ENCODE assay signal across 18 cellular contexts in the genomic region with DNA sequence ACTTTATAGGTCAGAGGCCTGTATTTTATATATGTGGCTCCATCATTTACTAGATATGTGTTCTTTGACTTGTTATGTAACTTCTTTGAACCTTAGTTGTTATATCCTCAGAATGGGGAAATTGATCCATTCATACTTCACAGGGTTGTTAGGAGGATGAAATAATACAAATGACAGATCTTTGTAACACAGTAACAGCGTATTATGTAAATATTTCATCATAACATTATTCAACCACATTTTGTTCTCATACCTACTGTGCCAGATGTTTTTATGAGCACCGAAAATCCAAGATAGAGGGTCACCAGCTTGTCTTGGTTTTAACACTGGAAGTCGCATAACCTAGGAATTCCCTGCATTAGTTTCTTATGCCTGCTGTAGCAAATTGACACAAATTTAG. TPM values are rescaled to one million over a fixed set of nuclear protein-coding genes. Genes with fewer than 3 reads are reported as not detected.
DNase-seq lines count a peak whose midpoint lies in the region; ATAC-seq, FAIRE-seq and TF ChIP-seq lines count a peak whose summit lies in the region.
"Had no signal": no experiment of that assay in that cellular context is flagged by ENCODE, and none has a peak within 500 bp of the region (broad histone marks: within the 10 kb centered on the region; RNA-seq: fewer than 3 reads in every experiment).

No MANE protein-coding gene starts in this region.

- TF ChIP-seq POLR2A in NB4 (IDR thresholded peaks at IDR 0.05; ENCODE audit: extremely low read depth, insufficient read length) (no peak), prostate gland (IDR thresholded peaks at IDR 0.05) (no peak)

- intact Hi-C loops in pancreas (cut with DNase I) (no loop called here), prostate gland (cut with DNase I) (loop anchor here (10.0 kb wide), 1 partner anchor 939 kb away; a partner anchor contains a TSS)

- H3K9me3 ChIP-seq in pancreas (no peaks in the 10 kb centered on the region), prostate gland (no peaks in the 10 kb centered on the region)
- H3K9me3 ChIP-seq: esophagus muscularis mucosa, heart left ventricle, psoas muscle, transverse colon had no signal

- H3K4me3 ChIP-seq in NB4 (ENCODE audit: low read depth, low read length) = peak overlapping the region; percentile 94
- no peak overlapping the region for H3K4me3 ChIP-seq in bronchial epithelial cell (ENCODE audit: low read depth, low read length)
- H3K4me3 ChIP-seq in pancreas = peak overlapping the region in 3 of 4 donors; percentile 3 to 84 (median 12)
- no peak overlapping the region for H3K4me3 ChIP-seq in prostate gland
- H3K4me3 ChIP-seq: esophagus muscularis mucosa, heart left ventricle, lung, psoas muscle, transverse colon had no signal

- no peaks in the 10 kb centered on the region for H3K36me3 ChIP-seq in bronchial epithelial cell (ENCODE audit: control insufficient read depth, insufficient read depth, low read length)
- no peaks in the 10 kb centered on the region for H3K36me3 ChIP-seq in pancreas
- no peaks in the 10 kb centered on the region for H3K36me3 ChIP-seq in prostate gland
- H3K36me3 ChIP-seq: esophagus muscularis mucosa, heart left ventricle, transverse colon had no signal

- peak; percentile 37 for DNase-seq in SIG-M5 treated with dmso at 0.1 percent for 504 hours (lab: John Stamatoyannopoulos, UW; ENCODE audit: unreplicated experiment)
- no peak for DNase-seq in SIG-M5 (lab: John Stamatoyannopoulos, UW)
- peak; percentile 12 for DNase-seq in NB4 (ENCODE audit: low read depth)
- DNase-seq in bronchial epithelial cell (ENCODE audit: low read depth) = peak; percentile 51
- no peak for DNase-seq in pancreas
- DNase-seq in pons (ENCODE audit: low spot score) = no peak
- no peak for DNase-seq in C1 segment of cervical spinal cord (lab: John Stamatoyannopoulos, UW)
- no peak for DNase-seq in prostate gland (ENCODE audit: low spot score)
- DNase-seq: GOT3, heart left ventricle, NCI-H2029, psoas muscle, T1000, transverse colon had no signal

- peaks cover 30 to 52% (median 34%) of the 10 kb centered on the region in 3 donors for H3K4me1 ChIP-seq in pancreas
- H3K4me1 ChIP-seq in prostate gland (replicated peaks) = no peaks in the 10 kb centered on the region

- 24 to 34% methylated on average over 3 of the region's 3 CpGs for WGBS in pancreas, 2 donors
- 64% methylated on average over 3 of the region's 3 CpGs for WGBS in prostate gland

- H3K27me3 ChIP-seq in bronchial epithelial cell (ENCODE audit: control insufficient read depth, insufficient read depth, low read length) = no peaks in the 10 kb centered on the region
- no peaks in the 10 kb centered on the region for H3K27me3 ChIP-seq in pancreas
- no peaks in the 10 kb centered on the region for H3K27me3 ChIP-seq in prostate gland (replicated peaks; ENCODE audit: insufficient read depth)
- H3K27me3 ChIP-seq: esophagus muscularis mucosa, heart left ventricle, transverse colon had no signal

- FAIRE-seq in bronchial epithelial cell (lab: Jason Lieb, UNC) = no peak
- FAIRE-seq in pancreas (lab: Jason Lieb, UNC) = no peak

- H3K27ac ChIP-seq in pancreas (peak overlapping the region in 3 of 4 donors; percentile 19 to 100 (median 100)), prostate gland (no peak overlapping the region)
- H3K27ac ChIP-seq: esophagus muscularis mucosa, heart left ventricle, psoas muscle, SK-N-MC, transverse colon had no signal

- TF ChIP-seq CTCF in NB4 (IDR thresholded peaks at IDR 0.05; ENCODE audit: low read depth, low read length) = no peak
- no peak for TF ChIP-seq CTCF in bronchial epithelial cell (IDR thresholded peaks at IDR 0.05; ENCODE audit: insufficient read depth, low read length, severe bottlenecking)
- no peak for TF ChIP-seq CTCF in pancreas (IDR thresholded peaks at IDR 0.05)
- no peak for TF ChIP-seq CTCF in prostate gland (IDR thresholded peaks at IDR 0.05)

- no peak for ATAC-seq in pancreas
- ATAC-seq: activated CD4-positive, CD25-positive, alpha-beta regulatory T cell treated with anti-CD3 and anti-CD28 coated beads, Interleukin-2, amount 50 U/mL, for 24 hours; heart left ventricle; psoas muscle had no signal

RNA-seq across cellular contexts. Expression of a gene that starts 3.3 kb away (rescaled TPM):
- total RNA-seq in bronchial epithelial cell (11.3 and 12.4 TPM in 2 replicates), pancreas (10 to 100 TPM; 22.6 to 79.8 (median 35.0) TPM), prostate gland (10 to 100 TPM; 39.5 to 84.9 TPM)
- 10 to 100 TPM; 16.6 to 23.5 TPM for polyA plus RNA-seq in pancreas

Comparison
In these comparisons a context has a peak if more than half of its experiments do, and no peak if none do; other contexts are left out.
1. DNase-seq: peak in SIG-M5 treated with dmso at 0.1 percent for 504 hours (single experiment), NB4 (single experiment) and bronchial epithelial cell (single experiment); none in SIG-M5 (single experiment), pancreas (0 of 6), pons (single experiment), C1 segment of cervical spinal cord (0 of 14) and prostate gland (single experiment).
2. H3K4me3 ChIP-seq: peak in NB4 (single experiment) and pancreas (3 of 4); none in bronchial epithelial cell (single experiment) and prostate gland (0 of 2).
3. H3K27ac ChIP-seq: peak in pancreas (3 of 4); none in prostate gland (0 of 2).